Comparison of ENCODE assay signal across 9 cellular contexts in genomic region chr19:4713384-4713951, GRCh38. TPM values are rescaled to one million over a fixed set of nuclear protein-coding genes. Genes with fewer than 3 reads are reported as not detected.
DNase-seq lines count a peak whose midpoint lies in the region; ATAC-seq, FAIRE-seq and TF ChIP-seq lines count a peak whose summit lies in the region.
"Had no signal": no experiment of that assay in that cellular context is flagged by ENCODE, and none has a peak within 500 bp of the region (broad histone marks: within the 10 kb centered on the region; RNA-seq: fewer than 3 reads in every experiment).

No MANE protein-coding gene starts in this region.

- FAIRE-seq in pancreas (lab: Jason Lieb, UNC): no peak

- peaks cover 51% of the 10 kb centered on the region; the same call in 1 of the 2 replicates for H3K79me2 ChIP-seq in SK-N-SH (ENCODE audit: insufficient read depth)

- no peak for TF ChIP-seq CTCF in AG10803 (conservative IDR thresholded peaks at IDR 0.05; ENCODE audit: low read length)
- TF ChIP-seq CTCF in SK-N-SH (IDR thresholded peaks at IDR 0.05): no peak
- TF ChIP-seq CTCF in fibroblast of villous mesenchyme (IDR thresholded peaks at IDR 0.05; ENCODE audit: insufficient read depth, low read depth, low read length): no peak
- TF ChIP-seq CTCF in pancreas (IDR thresholded peaks at IDR 0.05): no peak
- TF ChIP-seq CTCF in GM10248 (IDR thresholded peaks at IDR 0.05; ENCODE audit: control extremely low read depth, extremely low read depth, low read depth, missing control alignments): no peak

- H3K9me3 ChIP-seq in SK-N-SH (no peaks in the 10 kb centered on the region), pancreas (no peaks in the 10 kb centered on the region), T-helper 17 cell (ENCODE audit: control insufficient read depth, low read length, poor library complexity, severe bottlenecking) (no peaks in the 10 kb centered on the region)

- no peak for TF ChIP-seq RAD21 in SK-N-SH (IDR thresholded peaks at IDR 0.05; ENCODE audit: low read length)

- H3K4me1 ChIP-seq in SK-N-SH (ENCODE audit: control insufficient read depth in 1 of 2, insufficient read depth in 2 of 2, low read depth in 1 of 2, low read length in 1 of 2) (peaks cover 0 to 24% of the 10 kb centered on the region in 2 experiments; a peak in 2 of 4 replicates), pancreas (peaks cover 11 to 27% (median 13%) of the 10 kb centered on the region in 3 donors)

- DNase-seq in AG10803 (ENCODE audit: low read depth) (peak; percentile 95), SK-N-SH (peak; percentile 43), fibroblast of villous mesenchyme (ENCODE audit: low read depth) (peak; percentile 93), pancreas (peak in 4 of 6 donors; percentile 37 to 75 (median 42)), T-helper 17 cell (no peak), DMS53 treated with DMSO at 0.1 percent for 48 hours (lab: John Stamatoyannopoulos, UW; ENCODE audit: unreplicated experiment) (no peak), GM10248 (ENCODE audit: extremely low spot score) (no peak)
- DNase-seq: NCI-H1092 treated with DMSO at 0.1 percent for 48 hours had no signal

- no peak overlapping the region for H3K27ac Mint-ChIP-seq in T-helper 17 cell

- H3K4me2 ChIP-seq in SK-N-SH: peak overlapping the region; percentile 51

- H3K4me1 Mint-ChIP-seq in T-helper 17 cell: peaks cover 5% of the 10 kb centered on the region

- CTCF ChIA-PET in SK-N-SH (lab: Yijun Ruan, JAX): no interaction called here
- CTCF ChIA-PET in GM10248 (lab: Yijun Ruan, JAX): interaction anchor here (1.4 to 3.0 kb wide), 2 partner anchors 8 to 96 kb away, joined by 3 to 13 read pairs; no protein-coding TSS in a partner anchor

- TF ChIP-seq EP300 in SK-N-SH (IDR thresholded peaks at IDR 0.05; ENCODE audit: borderline replicate concordance in 1 of 2, low read depth in 1 of 2, low read length in 1 of 2): peak in 1 of 2 experiments; percentile 72; a peak in 1 of 4 replicates

- POLR2A ChIA-PET in SK-N-SH (lab: Yijun Ruan, JAX): no interaction called here
- POLR2A ChIA-PET in GM10248 (lab: Yijun Ruan, JAX): no interaction called here

- peaks cover 4% of the 10 kb centered on the region for H3K36me3 Mint-ChIP-seq in T-helper 17 cell (ENCODE audit: low read depth)

- peaks cover 14% of the 10 kb centered on the region for H3F3A ChIP-seq in SK-N-SH (replicated peaks; ENCODE audit: insufficient read depth)

- peaks cover 42 to 43% of the 10 kb centered on the region in 2 experiments for H3K36me3 ChIP-seq in SK-N-SH (replicated peaks in 1 of 2; ENCODE audit: control insufficient read depth in 1 of 2, insufficient read depth in 2 of 2, low read length in 1 of 2)
- H3K36me3 ChIP-seq in pancreas: peaks cover 0 to 22% (median 21%) of the 10 kb centered on the region in 3 donors

- no peak overlapping the region for H3K4me3 Mint-ChIP-seq in T-helper 17 cell

- intact Hi-C loops in pancreas (cut with DNase I): no loop called here

- ATAC-seq in pancreas: peak in 3 of 4 donors; percentile 15 to 50 (median 25)
- ATAC-seq in T-helper 17 cell: no peak
- no peak for ATAC-seq in GM18870 (IDR thresholded peaks at IDR 0.05; ENCODE audit: unreplicated experiment)

- no peak overlapping the region for H2AFZ ChIP-seq in SK-N-SH (ENCODE audit: low read depth)

- no peaks in the 10 kb centered on the region for H3K9me2 ChIP-seq in SK-N-SH

- no peaks in the 10 kb centered on the region for H3K27me3 Mint-ChIP-seq in T-helper 17 cell

- H3K27ac ChIP-seq in SK-N-SH (ENCODE audit: low read depth in 2 of 2, low read length in 1 of 2) (peak overlapping the region in 1 of 2 experiments; percentile 68; a peak in 2 of 4 replicates), pancreas (peak overlapping the region in 1 of 4 donors; percentile 19)

- H4K20me1 ChIP-seq in SK-N-SH (ENCODE audit: insufficient read depth): no peaks in the 10 kb centered on the region

- 32% methylated on average over 9 of the region's 32 CpGs for WGBS in SK-N-SH (ENCODE audit: low lambda C conversion rate)
- WGBS in pancreas, 2 donors: 84 to 87% methylated on average over 32 of the region's 32 CpGs

- peak overlapping the region; percentile 39; the same call in 1 of the 2 replicates for H3K9ac ChIP-seq in SK-N-SH

- H3K4me3 ChIP-seq in AG10803 (ENCODE audit: low read length) (peak overlapping the region; percentile 15; the same call in 1 of the 2 replicates), SK-N-SH (ENCODE audit: low read depth in 2 of 2, low read length in 1 of 2) (no peak overlapping the region), fibroblast of villous mesenchyme (ENCODE audit: low read depth, low read length) (no peak overlapping the region), pancreas (no peak overlapping the region)

- H3K27me3 ChIP-seq in SK-N-SH (ENCODE audit: insufficient read depth) (no peaks in the 10 kb centered on the region), pancreas (no peaks in the 10 kb centered on the region)

TF ChIP-seq in SK-N-SH, 30 proteins besides CTCF, POLR2A, EP300 and RAD21 (continues in another document):
- TF ChIP-seq MXI1 (IDR thresholded peaks at IDR 0.05; ENCODE audit: low read depth, low read length): no peak
- TF ChIP-seq GABPA (IDR thresholded peaks at IDR 0.05; ENCODE audit: low read depth): 0 out of 2 replicates have a peak, but pooled peaks have one; percentile 30
- no peak for TF ChIP-seq FOXM1 (IDR thresholded peaks at IDR 0.05; ENCODE audit: low read depth)
- peak; percentile 61; the same call in 1 of the 2 replicates for TF ChIP-seq RXRA (IDR thresholded peaks at IDR 0.05; ENCODE audit: borderline replicate concordance, low read depth)
- no peak for TF ChIP-seq NRF1 (IDR thresholded peaks at IDR 0.05; ENCODE audit: low read depth, low read length)
- TF ChIP-seq REST (IDR thresholded peaks at IDR 0.05; ENCODE audit: low read depth, low read length): 0 out of 2 replicates have a peak, but pooled peaks have one; percentile 24
- TF ChIP-seq TAF1 (IDR thresholded peaks at IDR 0.05; ENCODE audit: borderline replicate concordance, low read depth, low read length): no peak
- TF ChIP-seq GATA2 (CRISPR knock-in tag; IDR thresholded peaks at IDR 0.05): no peak
- TF ChIP-seq SMC3 (IDR thresholded peaks at IDR 0.05; ENCODE audit: low read depth, low read length): no peak
- TF ChIP-seq NFIC (IDR thresholded peaks at IDR 0.05; ENCODE audit: borderline replicate concordance): peak; percentile 84
- peak; percentile 66; the same call in 1 of the 2 replicates for TF ChIP-seq POLR2AphosphoS5 (IDR thresholded peaks at IDR 0.05; ENCODE audit: low read depth, low read length)
- TF ChIP-seq YY1 (IDR thresholded peaks at IDR 0.05; ENCODE audit: low read depth): 0 out of 2 replicates have a peak, but pooled peaks have one; percentile 23
- peak; percentile 96 for TF ChIP-seq FOSL2 (IDR thresholded peaks at IDR 0.05; ENCODE audit: borderline replicate concordance, low read depth)
- TF ChIP-seq MAX (IDR thresholded peaks at IDR 0.05; ENCODE audit: low read depth): peak; percentile 92
- TF ChIP-seq JUND (IDR thresholded peaks at IDR 0.05): peak; percentile 88; the same call in 1 of the 2 replicates

RNA-seq across cellular contexts. Expression of gene DPP9, which starts 10.2 kb away (rescaled TPM):
- 10.5 and 17.1 TPM in 2 replicates for polyA plus RNA-seq in SK-N-SH (2012; rRNA removed)
- 9.7 and 13.3 TPM in 2 replicates for polyA plus RNA-seq in SK-N-SH (2012; cell fraction: cytosol; rRNA removed)
- 30.9 and 49.1 TPM in 2 replicates for polyA plus RNA-seq in SK-N-SH (2012; cell fraction: nucleus; rRNA removed)
- total RNA-seq in fibroblast of villous mesenchyme: 30.7 and 47.0 TPM in 2 replicates
- 10 to 100 TPM; 19.0 to 36.7 (median 25.0) TPM for total RNA-seq in pancreas
- polyA plus RNA-seq in pancreas: 10 to 100 TPM; 30.4 to 47.4 TPM
- total RNA-seq in T-helper 17 cell: 10 to 100 TPM; 84.1 to 91.8 TPM

RNA-seq across cellular contexts. Expression of gene MYDGF, which starts 43.3 kb away (rescaled TPM):
- polyA plus RNA-seq in SK-N-SH (2012; rRNA removed) (188 and 312 TPM in 2 replicates), pancreas (10 to 100 TPM; 50.3 to 80.6 TPM)
- polyA plus RNA-seq in SK-N-SH (2012; cell fraction: cytosol; rRNA removed): 180 and 229 TPM in 2 replicates
- 153 and 184 TPM in 2 replicates for polyA plus RNA-seq in SK-N-SH (2012; cell fraction: nucleus; rRNA removed)
- total RNA-seq in fibroblast of villous mesenchyme (179 and 205 TPM in 2 replicates), pancreas (100 to 1,000 TPM in 1 of 6 donors, 10 to 100 TPM in 5; 56.7 to 102 (median 66.4) TPM), T-helper 17 cell (10 to 100 TPM; 33.9 to 37.9 TPM)

Comparison
In these comparisons a context has a peak if more than half of its experiments do, and no peak if none do; other contexts are left out.
1. DNase-seq: peak in AG10803 (single experiment), SK-N-SH (single experiment), fibroblast of villous mesenchyme (single experiment) and pancreas (4 of 6); none in T-helper 17 cell (0 of 3), DMS53 treated with DMSO at 0.1 percent for 48 hours (single experiment) and GM10248 (single experiment).
2. ATAC-seq: peak in pancreas (3 of 4); none in T-helper 17 cell (single experiment) and GM18870 (single experiment).